34 cellular contexts compared by ENCODE assay signal in genomic region chr1:244283772-244284171, GRCh38.
"Had no signal": no experiment of that assay in that cellular context is flagged by ENCODE, and none has a peak within 500 bp of the region (broad histone marks: within the 10 kb centered on the region; RNA-seq: fewer than 3 reads in every experiment).

No MANE protein-coding gene starts in this region.

- H3K4me1 ChIP-seq: adrenal gland, body of pancreas, esophagus squamous epithelium, gastroesophageal sphincter, heart right ventricle had no signal

- H3K9me3 ChIP-seq: adrenal gland, body of pancreas, esophagus squamous epithelium, gastroesophageal sphincter had no signal

- H3K4me1 Mint-ChIP-seq: activated B cell treated with CpG ODN at 0.5 μM for 24 hours had no signal

- H3K27ac Mint-ChIP-seq: activated B cell treated with CpG ODN at 0.5 μM for 24 hours; activated CD8-positive, alpha-beta T cell treated with anti-CD3 and anti-CD28 coated beads for 36 hours; activated naive CD8-positive, alpha-beta T cell; activated T-cell treated with anti-CD3 and anti-CD28 coated beads, Interleukin-2, amount 50 U/mL, for 24 hours; activated T-cell treated with anti-CD3 and anti-CD28 coated beads, Interleukin-2, amount 50 U/mL, for 72 hours; T-helper 17 cell; T-helper 2 cell treated with Interferon-gamma antibody and Interleukin-4, amounts not matched to agents 5 μg/mL and 100 μg/mL, for 36 hours had no signal

- H3K4me3 ChIP-seq: adrenal gland, body of pancreas, esophagus squamous epithelium, gastroesophageal sphincter, heart right ventricle had no signal

- H3K36me3 ChIP-seq: adrenal gland, esophagus squamous epithelium, gastroesophageal sphincter, heart right ventricle, WERI-Rb-1 had no signal

- ATAC-seq: activated CD4-positive, CD25-positive, alpha-beta regulatory T cell treated with anti-CD3 and anti-CD28 coated beads, Interleukin-2, amount 50 U/mL, for 24 hours; activated CD8-positive, alpha-beta T cell treated with anti-CD3 and anti-CD28 coated beads for 36 hours; body of pancreas; effector memory CD8-positive, alpha-beta T cell; gastroesophageal sphincter; heart right ventricle; T-helper 17 cell had no signal

- H3K9me3 Mint-ChIP-seq: effector memory CD8-positive, alpha-beta T cell had no signal

- H3K27me3 Mint-ChIP-seq: activated B cell treated with CpG ODN at 0.5 μM for 24 hours; activated CD8-positive, alpha-beta T cell treated with anti-CD3 and anti-CD28 coated beads for 36 hours; activated T-cell treated with anti-CD3 and anti-CD28 coated beads, Interleukin-2, amount 50 U/mL, for 24 hours had no signal

- H3K27ac ChIP-seq: adrenal gland, body of pancreas, esophagus squamous epithelium, gastroesophageal sphincter, heart right ventricle, WERI-Rb-1 had no signal

- H3K27me3 ChIP-seq: adrenal gland, body of pancreas, esophagus squamous epithelium, gastroesophageal sphincter, heart right ventricle had no signal

- DNase-seq: activated B cell treated with CpG ODN at 0.5 μM for 24 hours; activated CD4-positive, alpha-beta T cell treated with anti-CD3 and anti-CD28 coated beads for 48 hours; activated CD4-positive, alpha-beta T cell treated with anti-CD3 and anti-CD28 coated beads, Interleukin-2, amount 50 U/mL, for 1 hour; activated CD4-positive, alpha-beta T cell treated with anti-CD3 and anti-CD28 coated beads, Interleukin-2, amount 50 U/mL, for 48 hours; activated CD8-positive, alpha-beta memory T cell treated with anti-CD3 and anti-CD28 coated beads, Interleukin-2, amount 50 U/mL, for 48 hours; activated CD8-positive, alpha-beta T cell treated with anti-CD3 and anti-CD28 coated beads for 36 hours; activated effector memory CD4-positive, alpha-beta T cell treated with Interleukin-2 at 50 U/mL for 16 hours; activated gamma-delta T cell treated with Interleukin-2 at 50 U/mL for 16 hours; activated naive CD4-positive, alpha-beta T cell treated with anti-CD3 and anti-CD28 coated beads, Interleukin-2, amount 50 U/mL, for 16 hours; activated naive CD4-positive, alpha-beta T cell treated with Interleukin-2 at 50 U/mL for 16 hours; activated T-cell treated with anti-CD3 and anti-CD28 coated beads for 4 hours; activated T-cell treated with anti-CD3 and anti-CD28 coated beads, Interleukin-2, amount 50 U/mL, for 24 hours; activated T-cell treated with anti-CD3 and anti-CD28 coated beads, Interleukin-2, amount 50 U/mL, for 72 hours; adrenal gland; amygdala; aorta; body of pancreas; caudate nucleus; cortex of kidney; dermis blood vessel endothelial cell; effector CD4-positive, alpha-beta T cell; effector memory CD8-positive, alpha-beta T cell; erythroblast; esophagus squamous epithelium; foreskin melanocyte; heart right ventricle; T-helper 1 cell; T-helper 17 cell; T1000; WERI-Rb-1 had no signal

- H3K4me3 Mint-ChIP-seq: activated B cell treated with CpG ODN at 0.5 μM for 24 hours; activated CD8-positive, alpha-beta T cell treated with anti-CD3 and anti-CD28 coated beads for 36 hours; activated naive CD8-positive, alpha-beta T cell; activated T-cell treated with anti-CD3 and anti-CD28 coated beads, Interleukin-2, amount 50 U/mL, for 24 hours; activated T-cell treated with anti-CD3 and anti-CD28 coated beads, Interleukin-2, amount 50 U/mL, for 72 hours; effector memory CD8-positive, alpha-beta T cell; T-helper 17 cell; T-helper 2 cell treated with Interferon-gamma antibody and Interleukin-4, amounts not matched to agents 5 μg/mL and 100 μg/mL, for 36 hours had no signal
